In the genomic region with DNA sequence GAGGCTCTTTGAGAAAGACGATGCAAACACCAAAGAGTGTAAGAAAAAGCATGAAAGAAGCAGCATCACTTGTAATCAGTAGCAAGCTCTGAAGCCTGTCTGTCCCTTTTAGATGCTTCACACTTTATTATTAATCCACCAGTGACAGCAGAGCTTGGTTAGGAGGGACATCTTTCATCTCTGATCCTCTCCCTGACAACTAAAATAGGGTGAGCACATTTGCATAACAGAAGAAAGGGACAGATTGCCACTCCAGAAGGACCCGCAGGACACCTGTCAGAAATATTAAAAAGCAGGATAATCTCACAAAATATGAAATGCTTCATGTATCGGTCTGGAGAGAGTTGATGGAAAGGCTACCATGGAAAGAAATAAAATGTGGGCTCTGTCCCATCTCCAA, we compare ENCODE assay signal across 17 cellular contexts.
A peak's percentile ranks its signal among the peaks of the same experiment; 100 is the strongest.
DNase-seq lines count a peak whose midpoint lies in the region; ATAC-seq, FAIRE-seq and TF ChIP-seq lines count a peak whose summit lies in the region.
"Had no signal": no experiment of that assay in that cellular context is flagged by ENCODE, and none has a peak within 500 bp of the region (broad histone marks: within the 10 kb centered on the region; RNA-seq: fewer than 3 reads in every experiment).

No MANE protein-coding gene starts in this region.

- DNase-seq in NCI-H524 treated with DMSO at 0.1 percent for 48 hours (lab: John Stamatoyannopoulos, UW), result peak; percentile 96
- peak; percentile 22 to 52 for DNase-seq in cerebellar nuclear complex (lab: John Stamatoyannopoulos, UW)
- peak; percentile 10 for DNase-seq in superior temporal gyrus (ENCODE audit: extremely low spot score)
- DNase-seq in NK-92 (lab: John Stamatoyannopoulos, UW; ENCODE audit: unreplicated experiment), result no peak
- no peak for DNase-seq in Calu3
- no peak for DNase-seq in urothelium cell line (ENCODE audit: low spot score)
- DNase-seq: ACHN; CD4-positive, alpha-beta memory T cell; DMS79 treated with DMSO at 0.1 percent for 48 hours; GM23248 had no signal

- no peak for TF ChIP-seq RAD21 in neural cell (conservative IDR thresholded peaks at IDR 0.05)

- no peaks in the 10 kb centered on the region for H3K9me3 ChIP-seq in neural cell (ENCODE audit: low read length)
- H3K9me3 ChIP-seq: HAP-1 had no signal

- intact Hi-C loops in Calu3 (cut with micrococcal nuclease; ENCODE audit: unreplicated experiment), result loop anchor here (10.0 kb wide), 1 partner anchor 69 kb away; the partner anchor contains the start of gene MAP1B

- no peaks in the 10 kb centered on the region for H3K27me3 Mint-ChIP-seq in Calu3 (ENCODE audit: unreplicated experiment)

- no peak overlapping the region for H3K27ac Mint-ChIP-seq in Calu3 (ENCODE audit: unreplicated experiment)
- H3K27ac Mint-ChIP-seq: CD4-positive, alpha-beta memory T cell had no signal

- no peaks in the 10 kb centered on the region for H3K9me3 Mint-ChIP-seq in Calu3 (ENCODE audit: low read depth, unreplicated experiment)
- H3K9me3 Mint-ChIP-seq: CD4-positive, alpha-beta memory T cell had no signal

- no peak for TF ChIP-seq EP300 in neural cell (conservative IDR thresholded peaks at IDR 0.05; ENCODE audit: poor library complexity, severe bottlenecking)

- CTCF ChIA-PET in Calu3 (lab: Charles Lee), result no interaction called here

- FAIRE-seq in urothelium cell line (lab: Jason Lieb, UNC), result no peak
- FAIRE-seq: A204.1, GM12878, GM19239 had no signal

- H3K79me2 ChIP-seq in neural cell (replicated peaks; ENCODE audit: insufficient read depth, low read length), result peaks cover 5% of the 10 kb centered on the region

- no peaks in the 10 kb centered on the region for H3K27me3 ChIP-seq in neural cell (ENCODE audit: insufficient read depth, low read depth, low read length)

- no peaks in the 10 kb centered on the region for H3K36me3 Mint-ChIP-seq in Calu3 (ENCODE audit: insufficient read depth, unreplicated experiment)
- H3K36me3 Mint-ChIP-seq: CD4-positive, alpha-beta memory T cell had no signal

- TF ChIP-seq CTCF in neural cell (IDR thresholded peaks at IDR 0.05; ENCODE audit: poor library complexity, severe bottlenecking) (no peak), Calu3 (IDR thresholded peaks at IDR 0.05; ENCODE audit: unreplicated experiment) (no peak)

- no peak overlapping the region for H3K4me3 Mint-ChIP-seq in Calu3 (ENCODE audit: low read depth, unreplicated experiment)
- H3K4me3 Mint-ChIP-seq: CD4-positive, alpha-beta memory T cell had no signal

- no TSS peak for BruUV-seq in Calu3 (replicated peaks; lab: Mats Ljungman, UMichigan)

- peaks cover 7% of the 10 kb centered on the region for H3F3A ChIP-seq in neural cell (ENCODE audit: insufficient read depth, low read length, poor library complexity, severe bottlenecking)

- H3K27ac ChIP-seq in neural cell (ENCODE audit: low read length), result peak overlapping the region; percentile 64
- H3K27ac ChIP-seq: C4-2B, GM23248 had no signal

- no peak for ATAC-seq in HG03521 (IDR thresholded peaks at IDR 0.05; ENCODE audit: unreplicated experiment)
- ATAC-seq: GM12878 had no signal

- H3K36me3 ChIP-seq in neural cell (ENCODE audit: insufficient read depth, low read length), result no peaks in the 10 kb centered on the region
- H3K36me3 ChIP-seq: HAP-1 had no signal

- peak overlapping the region; percentile 23 for H3K9ac ChIP-seq in neural cell (ENCODE audit: low read length)
- H3K9ac ChIP-seq: GM23248 had no signal

- no peaks in the 10 kb centered on the region for H3K9me2 ChIP-seq in neural cell (ENCODE audit: insufficient read depth, low read length)

- no peak overlapping the region for H3K4me2 ChIP-seq in neural cell (ENCODE audit: low read length)

- H3K4me3 ChIP-seq in neural cell (ENCODE audit: low read length), result no peak overlapping the region
- H3K4me3 ChIP-seq: GM12878, GM23248, HAP-1 had no signal

- peaks cover 12% of the 10 kb centered on the region for H3K4me1 Mint-ChIP-seq in Calu3 (ENCODE audit: low read depth, unreplicated experiment)
- H3K4me1 Mint-ChIP-seq: CD4-positive, alpha-beta memory T cell had no signal

- no peaks in the 10 kb centered on the region for H4K20me1 ChIP-seq in neural cell (ENCODE audit: insufficient read depth)

- no peak overlapping the region for H2AFZ ChIP-seq in neural cell (ENCODE audit: low read depth, low read length)
- H2AFZ ChIP-seq: GM23248 had no signal

TF ChIP-seq in neural cell, 6 proteins besides CTCF, POLR2A, EP300 and RAD21:
- TF ChIP-seq EZH2 (IDR thresholded peaks at IDR 0.05; ENCODE audit: borderline replicate concordance, insufficient read depth, low read length, poor library complexity, severe bottlenecking), result no peak
- TF ChIP-seq MXI1 (conservative IDR thresholded peaks at IDR 0.05; ENCODE audit: poor library complexity, severe bottlenecking), result no peak
- no peak for TF ChIP-seq TAF1 (IDR thresholded peaks at IDR 0.05; ENCODE audit: low read depth)
- TF ChIP-seq, protein P1, sequence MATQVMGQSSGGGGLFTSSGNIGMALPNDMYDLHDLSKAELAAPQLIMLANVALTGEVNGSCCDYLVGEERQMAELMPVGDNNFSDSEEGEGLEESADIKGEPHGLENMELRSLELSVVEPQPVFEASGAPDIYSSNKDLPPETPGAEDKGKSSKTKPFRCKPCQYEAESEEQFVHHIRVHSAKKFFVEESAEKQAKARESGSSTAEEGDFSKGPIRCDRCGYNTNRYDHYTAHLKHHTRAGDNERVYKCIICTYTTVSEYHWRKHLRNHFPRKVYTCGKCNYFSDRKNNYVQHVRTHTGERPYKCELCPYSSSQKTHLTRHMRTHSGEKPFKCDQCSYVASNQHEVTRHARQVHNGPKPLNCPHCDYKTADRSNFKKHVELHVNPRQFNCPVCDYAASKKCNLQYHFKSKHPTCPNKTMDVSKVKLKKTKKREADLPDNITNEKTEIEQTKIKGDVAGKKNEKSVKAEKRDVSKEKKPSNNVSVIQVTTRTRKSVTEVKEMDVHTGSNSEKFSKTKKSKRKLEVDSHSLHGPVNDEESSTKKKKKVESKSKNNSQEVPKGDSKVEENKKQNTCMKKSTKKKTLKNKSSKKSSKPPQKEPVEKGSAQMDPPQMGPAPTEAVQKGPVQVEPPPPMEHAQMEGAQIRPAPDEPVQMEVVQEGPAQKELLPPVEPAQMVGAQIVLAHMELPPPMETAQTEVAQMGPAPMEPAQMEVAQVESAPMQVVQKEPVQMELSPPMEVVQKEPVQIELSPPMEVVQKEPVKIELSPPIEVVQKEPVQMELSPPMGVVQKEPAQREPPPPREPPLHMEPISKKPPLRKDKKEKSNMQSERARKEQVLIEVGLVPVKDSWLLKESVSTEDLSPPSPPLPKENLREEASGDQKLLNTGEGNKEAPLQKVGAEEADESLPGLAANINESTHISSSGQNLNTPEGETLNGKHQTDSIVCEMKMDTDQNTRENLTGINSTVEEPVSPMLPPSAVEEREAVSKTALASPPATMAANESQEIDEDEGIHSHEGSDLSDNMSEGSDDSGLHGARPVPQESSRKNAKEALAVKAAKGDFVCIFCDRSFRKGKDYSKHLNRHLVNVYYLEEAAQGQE (IDR thresholded peaks at IDR 0.05; ENCODE audit: borderline replicate concordance), result no peak
- no peak for TF ChIP-seq POLR2AphosphoS5 (IDR thresholded peaks at IDR 0.05)
- no peak for TF ChIP-seq SMC3 (conservative IDR thresholded peaks at IDR 0.05; ENCODE audit: poor library complexity)

Comparison
In these comparisons a context has a peak if more than half of its experiments do, and no peak if none do; other contexts are left out.
1. DNase-seq: peak in NCI-H524 treated with DMSO at 0.1 percent for 48 hours (single experiment), cerebellar nuclear complex (2 of 2) and superior temporal gyrus (single experiment); none in NK-92 (single experiment), Calu3 (single experiment) and urothelium cell line (single experiment).